Comparison of ENCODE assay signal across 8 cellular contexts in genomic region chr17:39687101-39687545, GRCh38. TPM values are rescaled to one million over a fixed set of nuclear protein-coding genes. Genes with fewer than 3 reads are reported as not detected.
DNase-seq lines count a peak whose midpoint lies in the region; ATAC-seq and TF ChIP-seq lines count a peak whose summit lies in the region.

No MANE protein-coding gene starts in this region.

- DNase-seq in BE2C (no peak), colonic mucosa (no peak), natural killer cell (no peak), AG08396 (ENCODE audit: low spot score) (no peak), HuH-7 (ENCODE audit: low spot score) (no peak), NCI-H187 treated with DMSO at 0.1 percent for 48 hours (lab: John Stamatoyannopoulos, UW) (no peak)

- H3K27ac ChIP-seq in KOPT-K1 (ENCODE audit: low read depth, low read length, poor library complexity, severe bottlenecking) (peak overlapping the region; percentile 89), colonic mucosa (peak overlapping the region; percentile 98)

- H3K27ac Mint-ChIP-seq in natural killer cell, result peak overlapping the region; percentile 96 to 98

- peak overlapping the region in 1 of 2 donors; percentile 84 for H3K9ac ChIP-seq in colonic mucosa (ENCODE audit: low read depth in 2 of 2, low read length in 2 of 2)

- H3K27me3 ChIP-seq in BE2C (no peaks in the 10 kb centered on the region), colonic mucosa (no peaks in the 10 kb centered on the region)

- H3K36me3 ChIP-seq in BE2C (no peaks in the 10 kb centered on the region; the same call in 1 of the 2 replicates), KOPT-K1 (ENCODE audit: insufficient read depth, low read length) (no peaks in the 10 kb centered on the region), colonic mucosa (no peaks in the 10 kb centered on the region)

- no peaks in the 10 kb centered on the region for H3K36me3 Mint-ChIP-seq in natural killer cell

- intact Hi-C loops in colonic mucosa (cut with DNase I), result no loop called here
- intact Hi-C loops in natural killer cell (cut with micrococcal nuclease), result no loop called here

- H3K27me3 Mint-ChIP-seq in natural killer cell (ENCODE audit: low read depth in 2 of 2), result no peaks in the 10 kb centered on the region

- ATAC-seq in natural killer cell (no peak), HG02885 (IDR thresholded peaks at IDR 0.05; ENCODE audit: poor library complexity, unreplicated experiment) (no peak)

- no peaks in the 10 kb centered on the region for H3K9me3 Mint-ChIP-seq in natural killer cell

- no peaks in the 10 kb centered on the region for H3K9me3 ChIP-seq in BE2C
- H3K9me3 ChIP-seq in KOPT-K1 (ENCODE audit: insufficient read depth, low read length, poor library complexity, severe bottlenecking), result no peaks in the 10 kb centered on the region
- no peaks in the 10 kb centered on the region for H3K9me3 ChIP-seq in colonic mucosa

- H3K4me1 Mint-ChIP-seq in natural killer cell, result peaks cover 31% of the 10 kb centered on the region in 2 donors

- no peaks in the 10 kb centered on the region for H3K4me1 ChIP-seq in BE2C
- H3K4me1 ChIP-seq in colonic mucosa, result no peaks in the 10 kb centered on the region

- H3K4me3 Mint-ChIP-seq in natural killer cell, result peak overlapping the region; percentile 93

- TF ChIP-seq CTCF in BE2C (IDR thresholded peaks at IDR 0.05; ENCODE audit: low read depth, low read length) (no peak), colonic mucosa (IDR thresholded peaks at IDR 0.05) (no peak), natural killer cell (IDR thresholded peaks at IDR 0.05) (no peak)

- peak overlapping the region; percentile 94 for H3K4me3 ChIP-seq in BE2C (ENCODE audit: low read depth, low read length)
- H3K4me3 ChIP-seq in colonic mucosa, result peak overlapping the region; percentile 76

RNA-seq across cellular contexts. Expression of gene PGAP3, which starts 0.7 kb away (rescaled TPM):
- polyA plus RNA-seq in BE2C (2012; ENCODE audit: insufficient read depth, insufficient read length, low read depth), result 30.5 TPM
- total RNA-seq in colonic mucosa (10 to 100 TPM; 37.3 to 42.0 TPM), natural killer cell (10 to 100 TPM; 45.8 to 57.8 (median 52.4) TPM)

RNA-seq across cellular contexts. Expression of gene ERBB2, which starts 12.7 kb away (rescaled TPM):
- polyA plus RNA-seq in BE2C (2012; ENCODE audit: insufficient read depth, insufficient read length, low read depth), result 2.5 TPM
- total RNA-seq in colonic mucosa (100 to 1,000 TPM; 153 to 174 TPM), natural killer cell (100 to 1,000 TPM in 1 of 3 donors, 10 to 100 TPM in 2; 77.6 to 115 (median 82.1) TPM)

RNA-seq across cellular contexts. Expression of gene PNMT, which starts 18.9 kb away (rescaled TPM):
- 2.8 TPM for polyA plus RNA-seq in BE2C (2012; ENCODE audit: insufficient read depth, insufficient read length, low read depth)
- total RNA-seq in colonic mucosa, result under 1 TPM in 1 of 2 donors, not detected in 1; 0.47 TPM
- 1 to 10 TPM; 1.2 to 2.5 (median 2.2) TPM for total RNA-seq in natural killer cell

RNA-seq across cellular contexts. Expression of gene TCAP, which starts 22.0 kb away (rescaled TPM):
- polyA plus RNA-seq in BE2C (2012; ENCODE audit: insufficient read depth, insufficient read length, low read depth), result 4.4 TPM
- total RNA-seq in colonic mucosa (1 to 10 TPM in 1 of 2 donors, under 1 TPM in 1; 0.49 to 1.2 TPM), natural killer cell (1 to 10 TPM; 1.3 to 3.8 (median 2.4) TPM)

RNA-seq across cellular contexts. Expression of gene MIEN1, which starts 43.2 kb away (rescaled TPM):
- polyA plus RNA-seq in BE2C (2012; ENCODE audit: insufficient read depth, insufficient read length, low read depth), result 56.4 TPM
- total RNA-seq in colonic mucosa, result 100 to 1,000 TPM in 1 of 2 donors, 10 to 100 TPM in 1; 74.1 to 103 TPM
- total RNA-seq in natural killer cell, result 10 to 100 TPM; 48.8 to 55.2 (median 51.6) TPM
